Comparison of ENCODE assay signal across 8 cellular contexts in the genomic region with DNA sequence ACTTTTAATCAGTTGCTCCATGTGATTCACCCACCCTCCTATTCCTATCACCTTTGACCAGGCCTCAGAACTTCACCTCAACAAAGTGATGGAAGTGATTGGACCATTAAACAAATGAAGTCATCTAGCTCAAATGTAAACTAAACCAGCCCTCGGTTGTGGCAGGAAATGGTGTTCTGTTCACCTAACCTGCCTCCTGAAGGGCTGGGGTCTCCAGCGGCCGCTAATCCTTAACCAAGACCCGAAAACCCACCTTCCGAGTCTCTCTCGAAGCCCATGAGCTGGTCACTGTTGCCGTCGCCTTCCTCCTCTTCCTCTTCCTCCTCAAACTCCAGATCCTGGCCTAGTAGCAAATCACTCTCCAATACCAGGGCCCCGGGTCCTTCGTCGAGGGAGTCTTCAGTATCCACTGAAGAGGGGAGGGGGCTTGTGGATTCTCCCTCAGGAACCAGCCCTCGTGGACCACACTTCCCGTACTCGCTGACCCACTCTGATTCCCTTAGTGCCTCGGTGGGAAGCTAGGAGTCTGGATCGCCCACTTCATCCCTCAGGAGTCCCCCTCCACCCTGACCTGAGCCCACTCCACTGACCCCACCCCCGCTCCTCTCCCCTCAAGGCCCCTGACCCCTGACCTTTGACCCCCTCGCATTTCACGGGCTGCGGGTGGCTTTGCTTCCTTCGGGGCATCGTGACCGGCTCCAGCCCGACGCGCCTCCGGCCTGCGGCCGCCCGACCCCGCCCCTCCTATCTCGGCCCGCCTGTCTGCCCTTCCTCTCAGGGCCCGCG. TPM values are rescaled to one million over a fixed set of nuclear protein-coding genes. Genes with fewer than 3 reads are reported as not detected.
A peak's percentile ranks its signal among the peaks of the same experiment; 100 is the strongest.
DNase-seq lines count a peak whose midpoint lies in the region; ATAC-seq, FAIRE-seq and TF ChIP-seq lines count a peak whose summit lies in the region.

No MANE protein-coding gene starts in this region.

- ATAC-seq in HG02884 (IDR thresholded peaks at IDR 0.05; ENCODE audit: unreplicated experiment): peak; percentile 30

- DNase-seq in GM12891 (ENCODE audit: insufficient read length, low spot score): no peak
- DNase-seq in NOMO-1 treated with dmso at 0.1 percent for 144 hours (lab: John Stamatoyannopoulos, UW; ENCODE audit: unreplicated experiment): peak; percentile 35
- DNase-seq in hypothalamus (lab: John Stamatoyannopoulos, UW): peak in 40 of 51 donors; percentile 33 to 89 (median 75)
- DNase-seq in putamen (ENCODE audit: low spot score): peak; percentile 72
- no peak for DNase-seq in COLO668 (lab: John Stamatoyannopoulos, UW; ENCODE audit: unreplicated experiment)
- no peak for DNase-seq in RPMI8226

- no peak for TF ChIP-seq POLR2A in GM12891 (IDR thresholded peaks at IDR 0.05; ENCODE audit: low read depth, low read length)

- FAIRE-seq in GM12891 (lab: Jason Lieb, UNC): peak; percentile 16

- H3K27ac ChIP-seq in angular gyrus (ENCODE audit: low read depth, low read length): peak overlapping the region; percentile 73

TF ChIP-seq in GM12891, 5 proteins besides CTCF, POLR2A, EP300 and RAD21:
- TF ChIP-seq TAF1 (IDR thresholded peaks at IDR 0.05; ENCODE audit: low read depth, low read length) (no peak), PAX5 (IDR thresholded peaks at IDR 0.05; ENCODE audit: insufficient read depth, low read length, severe bottlenecking) (no peak), POLR2AphosphoS5 (IDR thresholded peaks at IDR 0.05; ENCODE audit: low read depth, low read length) (no peak; the same call in 1 of the 2 replicates), SPI1 (IDR thresholded peaks at IDR 0.05; ENCODE audit: low read depth, low read length) (no peak), POU2F2 (IDR thresholded peaks at IDR 0.05; ENCODE audit: low read depth, low read length) (no peak)

RNA-seq across cellular contexts. Expression of a gene that starts 0.5 kb away (rescaled TPM):
- 10.1 TPM for polyA plus RNA-seq in GM12891 (2012; ENCODE audit: low read depth, missing spikeins)

RNA-seq across cellular contexts. Expression of a gene that starts 9.6 kb away (rescaled TPM):
- 87.4 TPM for polyA plus RNA-seq in GM12891 (2012; ENCODE audit: low read depth, missing spikeins)

RNA-seq across cellular contexts. Expression of a gene that starts 9.9 kb away (rescaled TPM):
- polyA plus RNA-seq in GM12891 (2012; ENCODE audit: low read depth, missing spikeins): 28.1 TPM

RNA-seq across cellular contexts. Expression of a gene that starts 23.5 kb away (rescaled TPM):
- polyA plus RNA-seq in GM12891 (2012; ENCODE audit: low read depth, missing spikeins): 45.3 TPM

RNA-seq across cellular contexts. Expression of a gene that starts 29.4 kb away (rescaled TPM):
- polyA plus RNA-seq in GM12891 (2012; ENCODE audit: low read depth, missing spikeins): 102 TPM

Comparison
In these comparisons a context has a peak if more than half of its experiments do, and no peak if none do; other contexts are left out.
1. DNase-seq: peak in NOMO-1 treated with dmso at 0.1 percent for 144 hours (single experiment), hypothalamus (40 of 51) and putamen (single experiment); none in GM12891 (single experiment), COLO668 (single experiment) and RPMI8226 (single experiment).